In genomic region chr1:201468844-201469644, GRCh38 we compare ENCODE assay signal across 8 cellular contexts. TPM values are rescaled to one million over a fixed set of nuclear protein-coding genes. Genes with fewer than 3 reads are reported as not detected.
DNase-seq lines count a peak whose midpoint lies in the region; ATAC-seq and TF ChIP-seq lines count a peak whose summit lies in the region.

PHLDA3 (minus strand) TSS chr1:201469188; CDS start chr1:201468786, 402 bp downstream.

- H4K20me1 ChIP-seq in DOHH2 (ENCODE audit: control insufficient read depth, insufficient read depth, low read depth, low read length): no peaks in the 10 kb centered on the region

- 2 to 15% methylated on average over 23 to 73 of the region's 76 CpGs for WGBS in body of pancreas, 2 donors

- peak; percentile 71 to 83 (median 77) for TF ChIP-seq POLR2A in body of pancreas (IDR thresholded peaks at IDR 0.05)

- no peaks in the 10 kb centered on the region for H3K9me2 ChIP-seq in DOHH2 (replicated peaks; ENCODE audit: control insufficient read depth, low read length)

- intact Hi-C loops in body of pancreas (cut with DNase I): no loop called here

- TF ChIP-seq CTCF in DOHH2 (IDR thresholded peaks at IDR 0.05; ENCODE audit: low read depth, low read length, poor library complexity, severe bottlenecking) (no peak), body of pancreas (IDR thresholded peaks at IDR 0.05) (peak in 2 of 7 experiments; percentile 24 to 28)

- H3K27ac ChIP-seq in DOHH2 (ENCODE audit: low read depth, low read length): no peak within 1 kb of the TSS
- peak within 1 kb of the TSS; percentile 45 for H3K27ac ChIP-seq in SJCRH30
- peak within 1 kb of the TSS; percentile 66 to 86 (median 74) for H3K27ac ChIP-seq in body of pancreas
- peak within 1 kb of the TSS; percentile 98 for H3K27ac ChIP-seq in rectal smooth muscle tissue (ENCODE audit: low read depth, low read length)

- ATAC-seq in GM21528 (IDR thresholded peaks at IDR 0.05; ENCODE audit: low FRiP score, unreplicated experiment) (peak; percentile 83), body of pancreas (peak; percentile 87), HG03469 (IDR thresholded peaks at IDR 0.05; ENCODE audit: unreplicated experiment) (no peak)

- no peaks in the 10 kb centered on the region for H3K9me3 ChIP-seq in DOHH2 (ENCODE audit: control insufficient read depth, insufficient read depth, low read length)
- no peaks in the 10 kb centered on the region; the same call in 1 of the 2 replicates for H3K9me3 ChIP-seq in SJCRH30 (replicated peaks)
- no peaks in the 10 kb centered on the region for H3K9me3 ChIP-seq in body of pancreas

- H3K4me1 ChIP-seq in DOHH2 (ENCODE audit: control insufficient read depth, low read length): no peaks in the 10 kb centered on the region
- H3K4me1 ChIP-seq in SJCRH30: peaks cover 18% of the 10 kb centered on the region
- peaks cover 33% of the 10 kb centered on the region for H3K4me1 ChIP-seq in body of pancreas
- peaks cover 20% of the 10 kb centered on the region for H3K4me1 ChIP-seq in rectal smooth muscle tissue (ENCODE audit: control insufficient read depth, insufficient read depth, low read length)

- DNase-seq in Jurkat, Clone E6-1 (ENCODE audit: low read depth, low spot score): peak; percentile 58
- DNase-seq in SJCRH30 (peak; percentile 90 to 93), body of pancreas (peak; percentile 73 to 84 (median 77)), hypothalamus (lab: John Stamatoyannopoulos, UW) (peak in 50 of 51 donors; percentile 40 to 91 (median 80))

- no peaks in the 10 kb centered on the region for H3F3A ChIP-seq in DOHH2 (ENCODE audit: control insufficient read depth, insufficient read depth)

- no peaks in the 10 kb centered on the region for H3K79me2 ChIP-seq in DOHH2 (ENCODE audit: control insufficient read depth, low read length)

- H3K4me3 ChIP-seq in DOHH2 (ENCODE audit: low read length): peak within 1 kb of the TSS; percentile 39; the same call in 1 of the 2 replicates
- H3K4me3 ChIP-seq in Jurkat, Clone E6-1 (ENCODE audit: low read length): peak within 1 kb of the TSS; percentile 54
- H3K4me3 ChIP-seq in SJCRH30: peak within 1 kb of the TSS; percentile 83
- peak within 1 kb of the TSS; percentile 10 to 31 for H3K4me3 ChIP-seq in body of pancreas
- peak within 1 kb of the TSS; percentile 60 for H3K4me3 ChIP-seq in rectal smooth muscle tissue (ENCODE audit: low read length)

- H3K4me2 ChIP-seq in DOHH2 (ENCODE audit: low read length): peak within 1 kb of the TSS; percentile 45

- peak within 1 kb of the TSS; percentile 87 for H3K9ac ChIP-seq in rectal smooth muscle tissue (ENCODE audit: low read length)

- H3K27me3 ChIP-seq in DOHH2 (ENCODE audit: control insufficient read depth, low read length) (peaks cover 36% of the 10 kb centered on the region), SJCRH30 (no peaks in the 10 kb centered on the region), body of pancreas (no peaks in the 10 kb centered on the region), rectal smooth muscle tissue (ENCODE audit: control insufficient read depth, insufficient read depth, low read length) (no peaks in the 10 kb centered on the region)

- H3K36me3 ChIP-seq in DOHH2 (ENCODE audit: control insufficient read depth, low read length): no peaks in the 10 kb centered on the region
- H3K36me3 ChIP-seq in SJCRH30: peaks cover 18% of the 10 kb centered on the region; the same call in 1 of the 2 replicates
- H3K36me3 ChIP-seq in body of pancreas (replicated peaks in 1 of 2; ENCODE audit: insufficient read depth in 1 of 2, low read depth in 2 of 2): no peaks in the 10 kb centered on the region
- peaks cover 7% of the 10 kb centered on the region for H3K36me3 ChIP-seq in rectal smooth muscle tissue (ENCODE audit: control insufficient read depth, insufficient read depth, low read length)

RNA-seq across cellular contexts. Expression of gene PHLDA3, which starts in this region (rescaled TPM):
- polyA plus RNA-seq in Jurkat, Clone E6-1 (2012; ENCODE audit: insufficient read depth, insufficient read length): 12.4 TPM
- 30.8 and 33.9 TPM in 2 replicates for total RNA-seq in SJCRH30 (2014; rRNA removed; shearing (Covaris generic))
- 10 to 100 TPM; 25.2 to 48.8 TPM for total RNA-seq in body of pancreas

Comparison
In these comparisons a context has a peak if more than half of its experiments do, and no peak if none do; other contexts are left out.
1. H3K4me3 ChIP-seq: peak in every context shown above with its lines; median percentile 83 in SJCRH30; 60 in rectal smooth muscle tissue; 54 in Jurkat, Clone E6-1; 39 in DOHH2; 20 in body of pancreas.